Comparison of ENCODE assay signal across 28 cellular contexts in the genomic region with DNA sequence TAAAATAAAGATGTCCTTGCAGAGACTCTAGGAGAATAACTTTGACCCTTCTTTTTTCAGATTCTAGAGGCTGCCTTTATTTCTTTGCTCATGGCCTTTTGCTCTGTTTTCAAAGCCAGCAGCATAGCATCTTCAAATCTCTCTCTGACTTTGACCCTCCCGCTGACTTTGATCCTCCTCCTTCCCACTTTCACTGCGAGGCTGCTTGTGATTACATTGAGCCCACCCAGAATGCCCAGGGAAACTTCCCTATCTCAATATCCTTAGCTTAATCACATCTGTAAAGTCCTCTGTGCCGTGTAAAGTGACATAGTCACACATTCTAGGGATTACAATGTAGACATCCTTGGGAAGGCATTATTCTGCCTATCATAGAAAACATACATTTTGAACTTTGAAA. TPM values are rescaled to one million over a fixed set of nuclear protein-coding genes. Genes with fewer than 3 reads are reported as not detected.
"Had no signal": no experiment of that assay in that cellular context is flagged by ENCODE, and none has a peak within 500 bp of the region (broad histone marks: within the 10 kb centered on the region; RNA-seq: fewer than 3 reads in every experiment).

No MANE protein-coding gene starts in this region.

- FAIRE-seq: urothelium cell line had no signal

- H3K27ac ChIP-seq: neural progenitor cell, ovary, parathyroid adenoma, psoas muscle, right lobe of liver, skin epidermis, stomach, thoracic aorta, thyroid gland, tibial nerve, upper lobe of left lung, vagina had no signal

- H3K27me3 ChIP-seq: neural progenitor cell, ovary, right lobe of liver, stomach, thyroid gland, tibial nerve, upper lobe of left lung, vagina had no signal

- DNase-seq: natural killer cell; occipital lobe; ovary; posterior cingulate gyrus; psoas muscle; right cardiac atrium; right lobe of liver; stimulated activated CD4-positive, alpha-beta T cell treated with anti-CD3 and anti-CD28 coated beads, Interleukin-15, amount 100 ng/mL, for 24 hours; stimulated activated CD4-positive, alpha-beta T cell treated with anti-CD3 and anti-CD28 coated beads, Interleukin-2, amount 100 ng/mL, for 24 hours; stimulated activated CD4-positive, alpha-beta T cell treated with anti-CD3 and anti-CD28 coated beads, Interleukin-2, amount 100 ng/mL, for 48 hours; stimulated activated CD4-positive, alpha-beta T cell treated with anti-CD3 and anti-CD28 coated beads, Interleukin-4, amount 100 ng/mL, for 24 hours; stimulated activated naive B cell treated with anti-CD40 and anti-IgM and Interleukin-4, amounts not matched to agents 10 μg/mL and 1 μg/mL and 100 μg/mL, for 72 hours; stimulated activated naive CD4-positive, alpha-beta T cell treated with Interleukin-2 at 50 U/mL for 16 hours; stomach; thyroid gland; trophoblast cell; upper lobe of left lung had no signal

- H3K4me2 ChIP-seq: neural progenitor cell had no signal

- H3K27ac Mint-ChIP-seq: natural killer cell; nephron; neural progenitor cell; progenitor cell of endocrine pancreas; stimulated activated effector memory CD8-positive, alpha-beta T cell treated with anti-CD3 and anti-CD28 coated beads, Interleukin-12 subunit alpha, Interleukin-12 subunit beta, amount 100 ng/mL, for 72 hours; stimulated activated naive B cell treated with anti-CD40 and anti-IgM and Interleukin-4, amounts not matched to agents 10 μg/mL and 1 μg/mL and 100 μg/mL, for 72 hours; stimulated activated naive CD8-positive, alpha-beta T cell treated with anti-CD3 and anti-CD28 coated beads, Interleukin-15, Interleukin-2, amounts not matched to agents 100 ng/mL and 50 ng/mL, for 24 hours had no signal

- H3K79me2 ChIP-seq: parathyroid adenoma had no signal

- H3K9me3 ChIP-seq: ovary, psoas muscle, right lobe of liver, stomach, thoracic aorta, thyroid gland, tibial nerve, upper lobe of left lung, vagina had no signal

- ATAC-seq: natural killer cell; psoas muscle; right cardiac atrium; right lobe of liver; stimulated activated effector memory CD8-positive, alpha-beta T cell treated with anti-CD3 and anti-CD28 coated beads, Interleukin-12 subunit alpha, Interleukin-12 subunit beta, amount 100 ng/mL, for 72 hours; stimulated activated naive B cell treated with anti-CD40 and anti-IgM and Interleukin-4, amounts not matched to agents 10 μg/mL and 1 μg/mL and 100 μg/mL, for 72 hours had no signal

- H3K36me3 ChIP-seq: neural progenitor cell, ovary, right lobe of liver, stomach, thoracic aorta, thyroid gland, tibial nerve, upper lobe of left lung, vagina had no signal

- H3K4me3 ChIP-seq: neural progenitor cell, ovary, psoas muscle, right lobe of liver, skin epidermis, stomach, thoracic aorta, thyroid gland, tibial nerve, upper lobe of left lung, vagina had no signal

- H2AFZ ChIP-seq: neural progenitor cell, parathyroid adenoma had no signal

- H3K4me1 ChIP-seq: parathyroid adenoma, psoas muscle, right lobe of liver, stomach, thyroid gland, tibial nerve, upper lobe of left lung, vagina had no signal

- H3K9ac ChIP-seq: neural progenitor cell, parathyroid adenoma had no signal

- H3K36me3 Mint-ChIP-seq: natural killer cell; neural progenitor cell; stimulated activated effector memory CD8-positive, alpha-beta T cell treated with anti-CD3 and anti-CD28 coated beads, Interleukin-12 subunit alpha, Interleukin-12 subunit beta, amount 100 ng/mL, for 72 hours had no signal

- H3K9me3 Mint-ChIP-seq: nephron; neural progenitor cell; stimulated activated effector memory CD8-positive, alpha-beta T cell treated with anti-CD3 and anti-CD28 coated beads, Interleukin-12 subunit alpha, Interleukin-12 subunit beta, amount 100 ng/mL, for 72 hours; stimulated activated naive CD8-positive, alpha-beta T cell treated with anti-CD3 and anti-CD28 coated beads, Interleukin-15, Interleukin-2, amounts not matched to agents 100 ng/mL and 50 ng/mL, for 24 hours had no signal

- H3K4me1 Mint-ChIP-seq: natural killer cell; nephron; stimulated activated effector memory CD8-positive, alpha-beta T cell treated with anti-CD3 and anti-CD28 coated beads, Interleukin-12 subunit alpha, Interleukin-12 subunit beta, amount 100 ng/mL, for 72 hours; stimulated activated naive B cell treated with anti-CD40 and anti-IgM and Interleukin-4, amounts not matched to agents 10 μg/mL and 1 μg/mL and 100 μg/mL, for 72 hours had no signal

- H3K4me3 Mint-ChIP-seq: natural killer cell; nephron; neural progenitor cell; stimulated activated effector memory CD8-positive, alpha-beta T cell treated with anti-CD3 and anti-CD28 coated beads, Interleukin-12 subunit alpha, Interleukin-12 subunit beta, amount 100 ng/mL, for 72 hours; stimulated activated naive B cell treated with anti-CD40 and anti-IgM and Interleukin-4, amounts not matched to agents 10 μg/mL and 1 μg/mL and 100 μg/mL, for 72 hours; stimulated activated naive CD8-positive, alpha-beta T cell treated with anti-CD3 and anti-CD28 coated beads, Interleukin-15, Interleukin-2, amounts not matched to agents 100 ng/mL and 50 ng/mL, for 24 hours had no signal

RNA-seq across cellular contexts. Expression of gene TACR1, which starts 23.8 kb away (rescaled TPM):
- total RNA-seq: natural killer cell, right lobe of liver had no signal
